Comparison of ENCODE assay signal across 28 cellular contexts in genomic region chr5:42492978-42493377, GRCh38.
"Had no signal": no experiment of that assay in that cellular context is flagged by ENCODE, and none has a peak within 500 bp of the region (broad histone marks: within the 10 kb centered on the region; RNA-seq: fewer than 3 reads in every experiment).

No MANE protein-coding gene starts in this region.

- H3K36me3 Mint-ChIP-seq: naive thymus-derived CD4-positive, alpha-beta T cell; natural killer cell; neural progenitor cell; stimulated activated effector memory CD8-positive, alpha-beta T cell treated with anti-CD3 and anti-CD28 coated beads, Interleukin-12 subunit alpha, Interleukin-12 subunit beta, amount 100 ng/mL, for 72 hours; stimulated activated naive B cell treated with anti-CD40 and anti-IgM and Interleukin-4, amounts not matched to agents 10 μg/mL and 1 μg/mL and 100 μg/mL, for 72 hours had no signal

- H3K27me3 Mint-ChIP-seq: progenitor cell of endocrine pancreas; stimulated activated naive B cell treated with anti-CD40 and anti-IgM and Interleukin-4, amounts not matched to agents 10 μg/mL and 1 μg/mL and 100 μg/mL, for 72 hours; stimulated activated naive CD8-positive, alpha-beta T cell treated with anti-CD3 and anti-CD28 coated beads, Interleukin-15, Interleukin-2, amounts not matched to agents 100 ng/mL and 50 ng/mL, for 24 hours had no signal

- H3K27me3 ChIP-seq: neural progenitor cell, spleen, stomach, thyroid gland, tibial nerve, upper lobe of left lung, vagina had no signal

- H3K9me3 ChIP-seq: spleen, stomach, thoracic aorta, thyroid gland, tibial nerve, upper lobe of left lung, vagina had no signal

- H3K9me3 Mint-ChIP-seq: naive thymus-derived CD4-positive, alpha-beta T cell; natural killer cell; nephron; neural progenitor cell; stimulated activated effector memory CD8-positive, alpha-beta T cell treated with anti-CD3 and anti-CD28 coated beads, Interleukin-12 subunit alpha, Interleukin-12 subunit beta, amount 100 ng/mL, for 72 hours; stimulated activated naive B cell treated with anti-CD40 and anti-IgM and Interleukin-4, amounts not matched to agents 10 μg/mL and 1 μg/mL and 100 μg/mL, for 72 hours; stimulated activated naive CD8-positive, alpha-beta T cell treated with anti-CD3 and anti-CD28 coated beads, Interleukin-15, Interleukin-2, amounts not matched to agents 100 ng/mL and 50 ng/mL, for 24 hours had no signal

- H3K4me3 Mint-ChIP-seq: naive thymus-derived CD4-positive, alpha-beta T cell; natural killer cell; nephron; neural progenitor cell; stimulated activated effector memory CD8-positive, alpha-beta T cell treated with anti-CD3 and anti-CD28 coated beads, Interleukin-12 subunit alpha, Interleukin-12 subunit beta, amount 100 ng/mL, for 72 hours; stimulated activated naive B cell treated with anti-CD40 and anti-IgM and Interleukin-4, amounts not matched to agents 10 μg/mL and 1 μg/mL and 100 μg/mL, for 72 hours; stimulated activated naive CD8-positive, alpha-beta T cell treated with anti-CD3 and anti-CD28 coated beads, Interleukin-15, Interleukin-2, amounts not matched to agents 100 ng/mL and 50 ng/mL, for 24 hours had no signal

- H3K4me1 ChIP-seq: parathyroid adenoma, upper lobe of left lung had no signal

- H3K4me3 ChIP-seq: neural progenitor cell, skin epidermis, smooth muscle cell, spleen, stomach, thoracic aorta, thyroid gland, tibial nerve, upper lobe of left lung, vagina had no signal

- H3K27ac ChIP-seq: neural progenitor cell, parathyroid adenoma, skin epidermis, stomach, thoracic aorta, thyroid gland, tibial nerve, vagina had no signal

- H3K4me1 Mint-ChIP-seq: naive thymus-derived CD4-positive, alpha-beta T cell; natural killer cell; stimulated activated effector memory CD8-positive, alpha-beta T cell treated with anti-CD3 and anti-CD28 coated beads, Interleukin-12 subunit alpha, Interleukin-12 subunit beta, amount 100 ng/mL, for 72 hours; stimulated activated naive B cell treated with anti-CD40 and anti-IgM and Interleukin-4, amounts not matched to agents 10 μg/mL and 1 μg/mL and 100 μg/mL, for 72 hours had no signal

- ATAC-seq: naive thymus-derived CD4-positive, alpha-beta T cell; natural killer cell; right cardiac atrium; sciatic nerve; stimulated activated effector memory CD8-positive, alpha-beta T cell treated with anti-CD3 and anti-CD28 coated beads, Interleukin-12 subunit alpha, Interleukin-12 subunit beta, amount 100 ng/mL, for 72 hours; stimulated activated naive B cell treated with anti-CD40 and anti-IgM and Interleukin-4, amounts not matched to agents 10 μg/mL and 1 μg/mL and 100 μg/mL, for 72 hours had no signal

- DNase-seq: naive thymus-derived CD4-positive, alpha-beta T cell; natural killer cell; occipital lobe; posterior cingulate gyrus; right cardiac atrium; spleen; stimulated activated CD4-positive, alpha-beta T cell treated with anti-CD3 and anti-CD28 coated beads, Interleukin-12 subunit alpha, Interleukin-12 subunit beta, amount 100 ng/mL, for 4 hours; stimulated activated CD4-positive, alpha-beta T cell treated with anti-CD3 and anti-CD28 coated beads, Interleukin-1b, Interleukin-23, amount 100 ng/mL, for 48 hours; stimulated activated CD4-positive, alpha-beta T cell treated with anti-CD3 and anti-CD28 coated beads, Interleukin-4, amount 100 ng/mL, for 1 hour; stimulated activated naive B cell treated with anti-CD40 and anti-IgM and Interleukin-4, amounts not matched to agents 10 μg/mL and 1 μg/mL and 100 μg/mL, for 72 hours; stimulated activated naive CD4-positive, alpha-beta T cell treated with Interleukin-2 at 50 U/mL for 16 hours; stomach; substantia nigra; thyroid gland; upper lobe of left lung had no signal

- H3K27ac Mint-ChIP-seq: naive thymus-derived CD4-positive, alpha-beta T cell; natural killer cell; neural progenitor cell; progenitor cell of endocrine pancreas; stimulated activated effector memory CD8-positive, alpha-beta T cell treated with anti-CD3 and anti-CD28 coated beads, Interleukin-12 subunit alpha, Interleukin-12 subunit beta, amount 100 ng/mL, for 72 hours; stimulated activated naive B cell treated with anti-CD40 and anti-IgM and Interleukin-4, amounts not matched to agents 10 μg/mL and 1 μg/mL and 100 μg/mL, for 72 hours; stimulated activated naive CD8-positive, alpha-beta T cell treated with anti-CD3 and anti-CD28 coated beads, Interleukin-15, Interleukin-2, amounts not matched to agents 100 ng/mL and 50 ng/mL, for 24 hours had no signal

- H3K36me3 ChIP-seq: neural progenitor cell, spleen, stomach, thoracic aorta, thyroid gland, tibial nerve, upper lobe of left lung, vagina had no signal

- FAIRE-seq: urothelium cell line had no signal
